8 cellular contexts compared by ENCODE assay signal in the genomic region with DNA sequence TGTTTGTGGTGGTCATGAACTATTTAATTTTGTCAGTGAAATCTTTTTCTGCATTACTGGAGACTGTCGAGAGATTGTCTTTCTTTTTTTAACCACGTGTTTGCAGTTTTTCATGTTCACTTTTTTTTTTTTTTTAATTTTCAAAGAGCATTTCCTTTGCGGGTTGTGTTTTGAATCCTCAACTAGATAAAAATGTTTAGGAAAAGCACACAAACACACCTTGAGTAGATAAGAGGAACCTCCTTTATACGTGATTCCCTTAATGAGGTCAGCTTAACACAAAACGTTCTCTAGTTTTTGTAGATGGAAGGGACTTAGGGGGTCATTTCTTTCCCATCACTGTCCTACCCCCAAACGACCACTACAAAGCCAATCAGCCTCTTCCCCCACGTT. TPM values are rescaled to one million over a fixed set of nuclear protein-coding genes. Genes with fewer than 3 reads are reported as not detected.
A peak's percentile ranks its signal among the peaks of the same experiment; 100 is the strongest.
DNase-seq lines count a peak whose midpoint lies in the region; ATAC-seq and TF ChIP-seq lines count a peak whose summit lies in the region.

No MANE protein-coding gene starts in this region.

- H3K9me3 ChIP-seq in SK-N-MC (ENCODE audit: low read depth, low read length): no peaks in the 10 kb centered on the region

- TF ChIP-seq CTCF in GM20000 (IDR thresholded peaks at IDR 0.05; ENCODE audit: extremely low read depth, missing control alignments) (no peak), fibroblast of villous mesenchyme (IDR thresholded peaks at IDR 0.05; ENCODE audit: insufficient read depth, low read depth, low read length) (no peak)

- H3K4me3 ChIP-seq in SK-N-MC: peak overlapping the region; percentile 85
- peak overlapping the region; percentile 89 for H3K4me3 ChIP-seq in fibroblast of villous mesenchyme (ENCODE audit: low read depth, low read length)
- peak overlapping the region; percentile 97 for H3K4me3 ChIP-seq in skeletal muscle cell (ENCODE audit: low read depth, low read length)

- no peak for ATAC-seq in HG02610 (IDR thresholded peaks at IDR 0.05; ENCODE audit: unreplicated experiment)

- peaks cover 3% of the 10 kb centered on the region; the same call in 1 of the 2 replicates for H3K36me3 ChIP-seq in SK-N-MC (ENCODE audit: insufficient read depth, low read length)

- H3K27ac ChIP-seq in SK-N-MC: no peak overlapping the region

- H3K9ac ChIP-seq in SK-N-MC (ENCODE audit: insufficient read length): peak overlapping the region; percentile 85

- DNase-seq in GM20000 (ENCODE audit: low spot score) (peak; percentile 17), SK-N-MC (ENCODE audit: low read depth, low spot score) (no peak), fibroblast of villous mesenchyme (ENCODE audit: low read depth) (no peak), skeletal muscle cell (ENCODE audit: low read depth) (no peak), NCI-H1694 treated with DMSO at 0.1 percent for 48 hours (lab: John Stamatoyannopoulos, UW) (no peak), SK-N-DZ (ENCODE audit: low spot score) (no peak), Ammon's horn (ENCODE audit: low spot score) (no peak)

RNA-seq across cellular contexts. Expression of gene SUV39H2, which starts 1.1 kb away (rescaled TPM):
- total RNA-seq in fibroblast of villous mesenchyme: 11.3 and 27.2 TPM in 2 replicates
- 25.0 and 27.8 TPM in 2 replicates for polyA plus RNA-seq in SK-N-DZ (2014; cell fraction: cytosol; rRNA removed)
- polyA plus RNA-seq in SK-N-DZ (2014; cell fraction: nucleus; rRNA removed): 21.2 and 23.3 TPM in 2 replicates

RNA-seq across cellular contexts. Expression of gene HSPA14, which starts 41.7 kb away (rescaled TPM):
- total RNA-seq in fibroblast of villous mesenchyme: 12.2 and 15.5 TPM in 2 replicates
- polyA plus RNA-seq in SK-N-DZ (2014; cell fraction: cytosol; rRNA removed): 25.5 and 30.1 TPM in 2 replicates
- 27.5 and 32.7 TPM in 2 replicates for polyA plus RNA-seq in SK-N-DZ (2014; cell fraction: nucleus; rRNA removed)

RNA-seq across cellular contexts. Expression of gene MSANTD7, which starts 41.7 kb away (rescaled TPM):
- 17.1 and 23.3 TPM in 2 replicates for total RNA-seq in fibroblast of villous mesenchyme
- polyA plus RNA-seq in SK-N-DZ (2014; cell fraction: cytosol; rRNA removed): 13.6 and 18.5 TPM in 2 replicates
- 10.4 and 10.7 TPM in 2 replicates for polyA plus RNA-seq in SK-N-DZ (2014; cell fraction: nucleus; rRNA removed)

RNA-seq across cellular contexts. Expression of gene CDNF, which starts 42.0 kb away (rescaled TPM):
- total RNA-seq in fibroblast of villous mesenchyme: 0.43 and 1.3 TPM in 2 replicates
- 0.90 and 1.8 TPM in 2 replicates for polyA plus RNA-seq in SK-N-DZ (2014; cell fraction: cytosol; rRNA removed)
- polyA plus RNA-seq in SK-N-DZ (2014; cell fraction: nucleus; rRNA removed): 2.2 and 2.4 TPM in 2 replicates
